37 cellular contexts compared by ENCODE assay signal in genomic region chr21:34358866-34359265, GRCh38. TPM values are rescaled to one million over a fixed set of nuclear protein-coding genes. Genes with fewer than 3 reads are reported as not detected.
"Had no signal": no experiment of that assay in that cellular context is flagged by ENCODE, and none has a peak within 500 bp of the region (broad histone marks: within the 10 kb centered on the region; RNA-seq: fewer than 3 reads in every experiment).

No MANE protein-coding gene starts in this region.

- H3K36me3 ChIP-seq: MG63 had no signal

- H3K27ac ChIP-seq: KMS-11 had no signal

- H3K4me2 ChIP-seq: KMS-11 had no signal

- H3K9ac ChIP-seq: KMS-11 had no signal

- H3K4me3 ChIP-seq: MG63 had no signal

- DNase-seq: Karpas-422, Kasumi-1, KG1, MG63, MM.1S, MV-4-11, NCI-H1048, NCI-H1092, NCI-H1092 treated with DMSO at 0.1 percent for 48 hours, NCI-H1105, NCI-H1105 treated with DMSO at 0.1 percent for 48 hours, NCI-H1417, NCI-H1417 treated with DMSO at 0.1 percent for 48 hours, NCI-H1436, NCI-H1436 treated with DMSO at 0.1 percent for 48 hours, NCI-H146, NCI-H1694, NCI-H1694 treated with DMSO at 0.1 percent for 48 hours, NCI-H187, NCI-H187 treated with DMSO at 0.1 percent for 48 hours, NCI-H1930, NCI-H2029, NCI-H2029 treated with DMSO at 0.1 percent for 48 hours, NCI-H2081, NCI-H2081 treated with DMSO at 0.1 percent for 48 hours, NCI-H2107, NCI-H2171, NCI-H2171 treated with DMSO at 0.1 percent for 48 hours, NCI-H2227 treated with DMSO at 0.1 percent for 48 hours, NCI-H226, NCI-H345, NCI-H446, NCI-H446 treated with DMSO at 0.1 percent for 48 hours had no signal

- H3K27me3 ChIP-seq: MG63 had no signal

RNA-seq across cellular contexts. Expression of gene KCNE2, which starts 4.9 kb away (rescaled TPM):
- total RNA-seq: LHCN-M2, MCF 10A, NCI-H460 had no signal
